ENCODE assay signal across 15 cellular contexts in the genomic region with DNA sequence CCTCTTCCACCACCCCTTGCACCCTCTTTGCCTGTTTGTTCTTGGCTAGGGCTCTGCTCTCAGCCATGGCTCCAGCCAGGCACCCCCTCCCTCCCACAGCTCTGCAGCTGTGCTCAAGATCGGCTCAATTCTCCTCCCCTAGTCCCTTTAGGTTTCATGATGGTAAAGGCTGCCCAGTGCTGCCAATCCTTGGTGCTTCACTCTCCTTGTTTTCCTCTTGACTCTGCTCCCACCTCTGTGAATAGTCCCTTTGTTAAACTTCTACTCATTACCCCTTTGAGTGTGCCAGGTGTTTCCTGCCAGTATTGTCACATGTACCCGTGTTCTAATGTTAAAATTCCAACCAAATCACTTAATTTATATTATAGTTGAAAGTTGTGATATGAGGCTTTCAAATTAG.
DNase-seq lines count a peak whose midpoint lies in the region; ATAC-seq and TF ChIP-seq lines count a peak whose summit lies in the region.
"Had no signal": no experiment of that assay in that cellular context is flagged by ENCODE, and none has a peak within 500 bp of the region (broad histone marks: within the 10 kb centered on the region; RNA-seq: fewer than 3 reads in every experiment).

No MANE protein-coding gene starts in this region.

- DNase-seq in NCI-H1436 treated with DMSO at 0.1 percent for 48 hours (lab: John Stamatoyannopoulos, UW) = peak; percentile 89
- peak; percentile 27 to 69 for DNase-seq in SJCRH30
- DNase-seq in neuronal stem cell (ENCODE audit: low spot score) = no peak
- no peak for DNase-seq in CD14-positive monocyte (ENCODE audit: low spot score)
- no peak for DNase-seq in NCI-H226
- DNase-seq: activated T-cell treated with anti-CD3 and anti-CD28 coated beads, Interleukin-2, amount 50 U/mL, for 4 hours; GOT3; Right ventricle myocardium superior; sigmoid colon; stimulated activated CD4-positive, alpha-beta T cell treated with anti-CD3 and anti-CD28 coated beads, Interleukin-4, amount 100 ng/mL, for 4 hours; stimulated activated naive B cell treated with anti-CD40 and anti-IgM and Interleukin-4, amounts not matched to agents 10 μg/mL and 1 μg/mL and 100 μg/mL, for 72 hours; T-helper 9 cell had no signal

- no peak overlapping the region for H3K9ac ChIP-seq in neuronal stem cell (ENCODE audit: low read depth, low read length, poor library complexity)

- peak overlapping the region; percentile 4 for H3K18ac ChIP-seq in neuronal stem cell (ENCODE audit: low read length)

- no peak overlapping the region for H4K8ac ChIP-seq in neuronal stem cell (ENCODE audit: low read depth, low read length)

- H3K27ac ChIP-seq in SJCRH30 (no peak overlapping the region), neuronal stem cell (replicated peaks; ENCODE audit: low read length) (no peak overlapping the region)
- H3K27ac ChIP-seq: HL-60, sigmoid colon had no signal

- no peak for TF ChIP-seq CTCF in CD14-positive monocyte (IDR thresholded peaks at IDR 0.05)

- H3K27me3 ChIP-seq in SJCRH30 = no peaks in the 10 kb centered on the region
- H3K27me3 ChIP-seq in neuronal stem cell (ENCODE audit: control insufficient read depth in 3 of 3, insufficient read depth in 3 of 3, low read depth in 1 of 3, low read length in 3 of 3) = no peaks in the 10 kb centered on the region
- H3K27me3 ChIP-seq: sigmoid colon had no signal

- H3K23ac ChIP-seq in neuronal stem cell (ENCODE audit: low read depth, low read length, poor library complexity) = no peak overlapping the region

- H2BK5ac ChIP-seq in neuronal stem cell (ENCODE audit: low read length) = no peak overlapping the region

- no peak overlapping the region for H3K4me2 ChIP-seq in neuronal stem cell (ENCODE audit: insufficient read depth, low read length, poor library complexity, severe bottlenecking)

- H3K36me3 ChIP-seq in SJCRH30 (no peaks in the 10 kb centered on the region), neuronal stem cell (replicated peaks in 1 of 2; ENCODE audit: control insufficient read depth in 2 of 2, insufficient read depth in 2 of 2, low read length in 2 of 2) (no peaks in the 10 kb centered on the region)
- H3K36me3 ChIP-seq: sigmoid colon had no signal

- H2AFZ ChIP-seq in neuronal stem cell (ENCODE audit: low read length) = peak overlapping the region; percentile 43

- peaks cover 1 to 8% (median 5%) of the 10 kb centered on the region in 7 donors for H3K9me3 Mint-ChIP-seq in CD14-positive monocyte

- H3K14ac ChIP-seq in neuronal stem cell (ENCODE audit: low read length) = no peak overlapping the region

- no peaks in the 10 kb centered on the region for H3K36me3 Mint-ChIP-seq in CD14-positive monocyte
- H3K36me3 Mint-ChIP-seq: stimulated activated naive B cell treated with anti-CD40 and anti-IgM and Interleukin-4, amounts not matched to agents 10 μg/mL and 1 μg/mL and 100 μg/mL, for 72 hours had no signal

- intact Hi-C loops in CD14-positive monocyte (cut with micrococcal nuclease) = no loop called here

- no peak overlapping the region for H2BK120ac ChIP-seq in neuronal stem cell (ENCODE audit: low read depth, low read length)

- no peaks in the 10 kb centered on the region; the same call in 1 of the 2 replicates for H3K4me1 ChIP-seq in SJCRH30
- H3K4me1 ChIP-seq in neuronal stem cell (ENCODE audit: control insufficient read depth in 2 of 2, insufficient read depth in 1 of 2, low read depth in 1 of 2, low read length in 2 of 2) = peaks cover 5 to 10% of the 10 kb centered on the region in 2 donors
- H3K4me1 ChIP-seq: sigmoid colon had no signal

- no peaks in the 10 kb centered on the region for H3K79me1 ChIP-seq in neuronal stem cell (ENCODE audit: low read depth, low read length)

- H3K27me3 Mint-ChIP-seq in CD14-positive monocyte (ENCODE audit: low read depth in 3 of 3) = peaks cover 0 to 1% (median 1%) of the 10 kb centered on the region in 3 donors

- no peak overlapping the region for H2BK15ac ChIP-seq in neuronal stem cell (ENCODE audit: low read length)

- ATAC-seq in GM18907 (IDR thresholded peaks at IDR 0.05; ENCODE audit: unreplicated experiment) (peak; percentile 38), HG02571 (IDR thresholded peaks at IDR 0.05; ENCODE audit: unreplicated experiment) (no peak)
- ATAC-seq: activated T-cell treated with anti-CD3 and anti-CD28 coated beads, Interleukin-2, amount 50 U/mL, for 4 hours; stimulated activated naive B cell treated with anti-CD40 and anti-IgM and Interleukin-4, amounts not matched to agents 10 μg/mL and 1 μg/mL and 100 μg/mL, for 72 hours had no signal

- no peak overlapping the region for H3K27ac Mint-ChIP-seq in CD14-positive monocyte
- H3K27ac Mint-ChIP-seq: stimulated activated naive B cell treated with anti-CD40 and anti-IgM and Interleukin-4, amounts not matched to agents 10 μg/mL and 1 μg/mL and 100 μg/mL, for 72 hours had no signal

- H2AK5ac ChIP-seq in neuronal stem cell (ENCODE audit: low read depth, low read length) = no peak overlapping the region

- no peak overlapping the region for H2BK12ac ChIP-seq in neuronal stem cell (ENCODE audit: low read length)

- H4K91ac ChIP-seq in neuronal stem cell (ENCODE audit: low read depth, low read length, poor library complexity) = no peak overlapping the region

- no CpG with 5 or more reads among the region's 2 CpGs for WGBS in neuronal stem cell (ENCODE audit: extremely low coverage in 2 of 2, insufficient read length in 2 of 2, insufficient replicate concordance in 1 of 2), 2 donors

- no peak overlapping the region for H3K4me3 Mint-ChIP-seq in CD14-positive monocyte
- H3K4me3 Mint-ChIP-seq: activated T-cell treated with anti-CD3 and anti-CD28 coated beads, Interleukin-2, amount 50 U/mL, for 4 hours; stimulated activated naive B cell treated with anti-CD40 and anti-IgM and Interleukin-4, amounts not matched to agents 10 μg/mL and 1 μg/mL and 100 μg/mL, for 72 hours had no signal

- H3K4me3 ChIP-seq in SJCRH30 (no peak overlapping the region), neuronal stem cell (ENCODE audit: low read length in 2 of 2) (no peak overlapping the region)
- H3K4me3 ChIP-seq: sigmoid colon had no signal

- 0 out of 2 replicates have a peak, but pooled peaks cover 9% of the 10 kb centered on the region for H3K9me3 ChIP-seq in SJCRH30 (replicated peaks)
- peaks cover 0 to 8% of the 10 kb centered on the region in 2 donors for H3K9me3 ChIP-seq in neuronal stem cell (replicated peaks in 1 of 2; ENCODE audit: control insufficient read depth in 2 of 2, insufficient read depth in 1 of 2, low read depth in 1 of 2, low read length in 2 of 2)

- H3K4me1 Mint-ChIP-seq in CD14-positive monocyte = peaks cover 15% of the 10 kb centered on the region

- H3K4ac ChIP-seq in neuronal stem cell (ENCODE audit: low read length) = no peak overlapping the region

Comparison
In these comparisons a context has a peak if more than half of its experiments do, and no peak if none do; other contexts are left out.
1. DNase-seq: peak in NCI-H1436 treated with DMSO at 0.1 percent for 48 hours (single experiment) and SJCRH30 (2 of 2); none in neuronal stem cell (single experiment), CD14-positive monocyte (single experiment) and NCI-H226 (single experiment).